In genomic region chr9:99822596-99823391, GRCh38 we compare ENCODE assay signal across 8 cellular contexts. TPM values are rescaled to one million over a fixed set of nuclear protein-coding genes. Genes with fewer than 3 reads are reported as not detected.
DNase-seq lines count a peak whose midpoint lies in the region; ATAC-seq, FAIRE-seq and TF ChIP-seq lines count a peak whose summit lies in the region.

No MANE protein-coding gene starts in this region.

- no peaks in the 10 kb centered on the region for H3K79me2 ChIP-seq in keratinocyte (ENCODE audit: control insufficient read depth, insufficient read depth, low read length)

- peak overlapping the region; percentile 92 for H2AFZ ChIP-seq in keratinocyte (ENCODE audit: control insufficient read depth, low read length)

- TF ChIP-seq POLR2A in breast epithelium (IDR thresholded peaks at IDR 0.05) (no peak), spleen (IDR thresholded peaks at IDR 0.05) (no peak)

- DNase-seq in DMS 273 treated with DMSO at 0.1 percent for 48 hours (lab: John Stamatoyannopoulos, UW) (peak; percentile 46), T-helper 17 cell (peak; percentile 44 to 58 (median 44)), breast epithelium (ENCODE audit: low spot score in 2 of 2) (no peak), keratinocyte (ENCODE audit: low read depth, low spot score) (no peak), spleen (peak; percentile 85)
- DNase-seq in Jurkat, Clone E6-1 (ENCODE audit: low read depth, low spot score) = no peak

- H3K4me3 ChIP-seq in Jurkat, Clone E6-1 (ENCODE audit: low read length) = peak overlapping the region; percentile 81
- H3K4me3 ChIP-seq in breast epithelium (peak overlapping the region; percentile 87 to 96 (median 91)), keratinocyte (ENCODE audit: control insufficient read depth in 2 of 3, extremely low read depth in 1 of 3, insufficient read depth in 2 of 3, low read depth in 1 of 3, low read length in 3 of 3) (peak overlapping the region; percentile 73 to 86 (median 81)), spleen (peak overlapping the region; percentile 67 to 94 (median 91))

- H3K36me3 ChIP-seq in breast epithelium = no peaks in the 10 kb centered on the region
- H3K36me3 ChIP-seq in keratinocyte (ENCODE audit: control insufficient read depth in 2 of 2, extremely low read depth in 1 of 2, insufficient read depth in 2 of 2, low read length in 2 of 2) = no peaks in the 10 kb centered on the region
- H3K36me3 ChIP-seq in spleen = no peaks in the 10 kb centered on the region

- no peaks in the 10 kb centered on the region for H3K9me3 ChIP-seq in T-helper 17 cell (ENCODE audit: control insufficient read depth, low read length, poor library complexity, severe bottlenecking)
- H3K9me3 ChIP-seq in breast epithelium = no peaks in the 10 kb centered on the region
- H3K9me3 ChIP-seq in keratinocyte (ENCODE audit: control insufficient read depth, low read depth, low read length) = no peaks in the 10 kb centered on the region
- H3K9me3 ChIP-seq in spleen = no peaks in the 10 kb centered on the region

- H3K4me1 Mint-ChIP-seq in T-helper 17 cell = peaks cover 46% of the 10 kb centered on the region

- peak overlapping the region; percentile 74 for H3K9ac ChIP-seq in keratinocyte (ENCODE audit: control insufficient read depth, extremely low read depth, insufficient read depth, low read length)

- peaks cover 50% of the 10 kb centered on the region for H3K27me3 Mint-ChIP-seq in T-helper 17 cell

- H3K27me3 ChIP-seq in breast epithelium (peaks cover 0 to 19% of the 10 kb centered on the region in 2 donors), keratinocyte (ENCODE audit: control insufficient read depth, extremely low read depth, insufficient read depth, low read length) (peaks cover 49% of the 10 kb centered on the region), spleen (replicated peaks in 1 of 7) (peaks cover 7 to 59% (median 46%) of the 10 kb centered on the region in 7 donors)

- 0 to 1% (median 1%) methylated on average over 37 to 49 of the region's 49 CpGs for WGBS in spleen, 5 donors

- H3K4me3 Mint-ChIP-seq in T-helper 17 cell = peak overlapping the region; percentile 99

- H3K4me2 ChIP-seq in keratinocyte (ENCODE audit: control insufficient read depth, extremely low read depth, insufficient read depth, low read depth, low read length) = peak overlapping the region; percentile 100

- H3K27ac Mint-ChIP-seq in T-helper 17 cell = peak overlapping the region; percentile 99

- intact Hi-C loops in breast epithelium (cut with DNase I; ENCODE audit: low total_unique reads) = no loop called here
- intact Hi-C loops in spleen (cut with DNase I; ENCODE audit: low total_unique reads) = no loop called here

- H3K27ac ChIP-seq in breast epithelium (peak overlapping the region; percentile 99), keratinocyte (ENCODE audit: control insufficient read depth, insufficient read depth, low read length) (no peak overlapping the region), spleen (peak overlapping the region in 4 of 8 donors; percentile 96 to 98 (median 97))

- ATAC-seq in T-helper 17 cell = no peak
- ATAC-seq in GM21529 (IDR thresholded peaks at IDR 0.05; ENCODE audit: unreplicated experiment) = no peak
- no peak for ATAC-seq in GM21825 (IDR thresholded peaks at IDR 0.05; ENCODE audit: unreplicated experiment)

- H3K4me1 ChIP-seq in breast epithelium (peaks cover 0 to 5% of the 10 kb centered on the region in 2 donors), keratinocyte (ENCODE audit: control insufficient read depth, extremely low read depth, insufficient read depth, low read length) (peaks cover 29% of the 10 kb centered on the region), spleen (peaks cover 31 to 77% (median 60%) of the 10 kb centered on the region in 6 donors)

- no peaks in the 10 kb centered on the region for H3K9me1 ChIP-seq in keratinocyte (ENCODE audit: control insufficient read depth, extremely low read depth, insufficient read depth, low read length)

- FAIRE-seq in keratinocyte (lab: Jason Lieb, UNC) = no peak

- TF ChIP-seq CTCF in breast epithelium (IDR thresholded peaks at IDR 0.05) (peak in 1 of 3 donors; percentile 6), keratinocyte (optimal IDR thresholded peaks at IDR 0.05 in 1 of 3, IDR thresholded peaks at IDR 0.05 in 1 of 3, conservative IDR thresholded peaks at IDR 0.05 in 1 of 3; ENCODE audit: extremely low read depth in 1 of 3, insufficient read depth in 2 of 3, low read length in 3 of 3) (no peak), spleen (IDR thresholded peaks at IDR 0.05 in 8 of 11, conservative IDR thresholded peaks at IDR 0.05 in 3 of 11) (no peak)

- H3K36me3 Mint-ChIP-seq in T-helper 17 cell (ENCODE audit: low read depth) = peaks cover 3% of the 10 kb centered on the region

- dilution Hi-C loops in keratinocyte (cut with MboI; ENCODE audit: extremely low pct_ligation_motif_present, low sequenced_read_pairs) = no loop called here

- no peaks in the 10 kb centered on the region for H4K20me1 ChIP-seq in keratinocyte (ENCODE audit: control insufficient read depth, extremely low read depth, insufficient read depth, low read length)

RNA-seq across cellular contexts. Expression of gene NR4A3, which starts 1.1 kb away (rescaled TPM):
- polyA plus RNA-seq in Jurkat, Clone E6-1 (2012; ENCODE audit: insufficient read depth, insufficient read length) = 0.17 TPM
- 10 to 100 TPM; 48.2 to 51.3 TPM for total RNA-seq in T-helper 17 cell
- total RNA-seq in breast epithelium = 10 to 100 TPM in 1 of 3 donors, 1 to 10 TPM in 2; 1.3 to 34.1 (median 4.9) TPM
- 0.13 to 0.16 TPM in 2 of 3 replicates, not detected in the other for polyA plus RNA-seq in keratinocyte
- polyA plus RNA-seq in keratinocyte (2011; ENCODE audit: low read depth) = 0.32 TPM
- 0.02 and 0.09 TPM in 2 replicates for polyA plus RNA-seq in keratinocyte (2011; cell fraction: cytosol; rRNA removed)
- polyA plus RNA-seq in keratinocyte (2011; cell fraction: nucleus; rRNA removed) = 2.1 and 4.3 TPM in 2 replicates
- 0.41 TPM in 1 of 2 replicates, not detected in the other for polyA plus RNA-seq in keratinocyte (2012; ENCODE audit: low replicate concordance)
- polyA minus RNA-seq in keratinocyte = 1.1 to 1.2 TPM in 2 of 3 replicates, not detected in the other
- polyA minus RNA-seq in keratinocyte (2011; cell fraction: cytosol; rRNA and poly(A)+ RNA removed) = not detected
- polyA minus RNA-seq in keratinocyte (2011; cell fraction: nucleus; rRNA and poly(A)+ RNA removed) = 13.0 and 21.7 TPM in 2 replicates
- total RNA-seq in spleen = 1 to 10 TPM in 5 of 7 donors, under 1 TPM in 2; 0.32 to 6.7 (median 2.8) TPM
- 1 to 10 TPM; 1.1 to 1.8 (median 1.2) TPM for polyA plus RNA-seq in spleen

Comparison
In these comparisons a context has a peak if more than half of its experiments do, and no peak if none do; other contexts are left out.
1. DNase-seq: peak in DMS 273 treated with DMSO at 0.1 percent for 48 hours (single experiment), T-helper 17 cell (3 of 3) and spleen (single experiment); none in Jurkat, Clone E6-1 (single experiment), breast epithelium (0 of 2) and keratinocyte (single experiment).
2. Peak in every context shown above with its lines, with median percentiles within 50 percentile points of each other: H3K4me3 ChIP-seq.